In the genomic region with DNA sequence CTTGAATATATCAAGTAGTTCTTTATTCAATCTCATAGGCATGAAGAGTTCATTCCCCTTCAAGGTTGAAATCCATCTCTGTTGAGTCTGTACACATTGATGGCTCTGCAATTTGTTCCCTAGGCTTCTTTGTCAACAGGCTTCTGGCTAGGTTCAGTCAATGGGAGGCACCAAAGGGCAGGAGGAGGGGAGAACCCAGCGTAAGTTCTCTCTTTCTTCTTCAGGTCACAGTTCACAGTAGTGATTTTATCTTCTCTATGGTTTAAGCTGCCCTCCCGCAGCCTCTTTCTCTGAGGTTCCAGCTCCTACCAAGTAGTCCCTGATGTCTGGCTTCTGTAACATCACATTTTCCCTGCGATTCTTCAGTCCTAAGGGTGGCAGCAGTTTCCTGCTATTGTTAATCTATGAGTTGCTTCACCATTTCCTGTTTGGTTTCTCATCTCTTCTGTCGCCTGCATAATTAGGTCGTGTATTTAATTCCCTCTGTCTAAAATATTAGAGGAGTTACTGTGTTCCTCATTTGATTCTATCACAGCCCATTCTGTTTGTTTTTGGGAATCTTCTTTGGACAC, we compare ENCODE assay signal across 8 cellular contexts.
A peak's percentile ranks its signal among the peaks of the same experiment; 100 is the strongest.
DNase-seq lines count a peak whose midpoint lies in the region; ATAC-seq, FAIRE-seq and TF ChIP-seq lines count a peak whose summit lies in the region.

No MANE protein-coding gene starts in this region.

- no peaks in the 10 kb centered on the region for H3K36me3 Mint-ChIP-seq in activated T-cell treated with anti-CD3 and anti-CD28 coated beads, Interleukin-2, amount 50 U/mL, for 72 hours (ENCODE audit: insufficient read depth in 2 of 2)

- peak overlapping the region in 1 of 2 donors; percentile 59 for H3K4me3 Mint-ChIP-seq in activated T-cell treated with anti-CD3 and anti-CD28 coated beads, Interleukin-2, amount 50 U/mL, for 72 hours

- FAIRE-seq in D721Med (lab: Jason Lieb, UNC), result no peak

- peak; percentile 83 to 90 for ATAC-seq in activated T-cell treated with anti-CD3 and anti-CD28 coated beads, Interleukin-2, amount 50 U/mL, for 72 hours (replicated peaks in 1 of 2)
- peak; percentile 74 for ATAC-seq in left lobe of liver
- no peak for ATAC-seq in HG03520 (IDR thresholded peaks at IDR 0.05; ENCODE audit: unreplicated experiment)
- no peak for ATAC-seq in GM18519 (IDR thresholded peaks at IDR 0.05; ENCODE audit: low FRiP score, unreplicated experiment)

- peak overlapping the region; percentile 55 for H3K27ac Mint-ChIP-seq in activated T-cell treated with anti-CD3 and anti-CD28 coated beads, Interleukin-2, amount 50 U/mL, for 72 hours

- peaks cover 8% of the 10 kb centered on the region for H3K4me1 Mint-ChIP-seq in activated T-cell treated with anti-CD3 and anti-CD28 coated beads, Interleukin-2, amount 50 U/mL, for 72 hours (ENCODE audit: low read depth)

- no peaks in the 10 kb centered on the region for H3K9me3 Mint-ChIP-seq in activated T-cell treated with anti-CD3 and anti-CD28 coated beads, Interleukin-2, amount 50 U/mL, for 72 hours

- DNase-seq in D721Med (ENCODE audit: insufficient read length, low spot score) (no peak), LHCN-M2 (ENCODE audit: low read depth) (peak; percentile 29), left lobe of liver (ENCODE audit: low spot score) (no peak), SHP77 (lab: John Stamatoyannopoulos, UW) (no peak)
- peak; percentile 9 to 25 for DNase-seq in activated T-cell treated with anti-CD3 and anti-CD28 coated beads, Interleukin-2, amount 50 U/mL, for 72 hours
- DNase-seq in effector CD8-positive, alpha-beta T cell (lab: John Stamatoyannopoulos, UW), result no peak

- H3K27me3 Mint-ChIP-seq in activated T-cell treated with anti-CD3 and anti-CD28 coated beads, Interleukin-2, amount 50 U/mL, for 72 hours (ENCODE audit: low read depth), result no peaks in the 10 kb centered on the region

- peak; percentile 11 for TF ChIP-seq CTCF in D721Med (IDR thresholded peaks at IDR 0.05; ENCODE audit: insufficient read depth, missing control alignments)

Comparison
In these comparisons a context has a peak if more than half of its experiments do, and no peak if none do; other contexts are left out.
1. DNase-seq: peak in LHCN-M2 (single experiment) and activated T-cell treated with anti-CD3 and anti-CD28 coated beads, Interleukin-2, amount 50 U/mL, for 72 hours (2 of 2); none in D721Med (single experiment), left lobe of liver (single experiment), effector CD8-positive, alpha-beta T cell (single experiment) and SHP77 (0 of 2).
2. ATAC-seq: peak in activated T-cell treated with anti-CD3 and anti-CD28 coated beads, Interleukin-2, amount 50 U/mL, for 72 hours (2 of 2) and left lobe of liver (single experiment); none in HG03520 (single experiment) and GM18519 (single experiment).